ENCODE assay signal across 43 cellular contexts in genomic region chr6:25815194-25815593, GRCh38. TPM values are rescaled to one million over a fixed set of nuclear protein-coding genes. Genes with fewer than 3 reads are reported as not detected.
"Had no signal": no experiment of that assay in that cellular context is flagged by ENCODE, and none has a peak within 500 bp of the region (broad histone marks: within the 10 kb centered on the region; RNA-seq: fewer than 3 reads in every experiment).

No MANE protein-coding gene starts in this region.

- H3K4me3 ChIP-seq: adrenal gland, ascending aorta, body of pancreas, breast epithelium, cardiac muscle cell had no signal

- H3K27ac Mint-ChIP-seq: activated naive CD4-positive, alpha-beta T cell treated with anti-CD3 and anti-CD28 coated beads for 36 hours; activated naive CD4-positive, alpha-beta T cell treated with anti-CD3 and anti-CD28 coated beads, Interleukin-2, amount 10 ng/mL, durations not matched to agents 7 days and 5 days; activated naive CD8-positive, alpha-beta T cell; activated naive CD8-positive, alpha-beta T cell treated with anti-CD3 and anti-CD28 coated beads for 36 hours; activated naive CD8-positive, alpha-beta T cell treated with anti-CD3 and anti-CD28 coated beads, Interleukin-2, amount 10 ng/mL, durations not matched to agents 7 days and 5 days; activated naive CD8-positive, alpha-beta T cell treated with anti-CD3 and anti-CD28 coated beads, Interleukin-2, amount 50 U/mL, for 24 hours; activated T-cell treated with anti-CD3 and anti-CD28 coated beads, Interleukin-2, amount 50 U/mL, for 72 hours; activated T-helper 1 cell treated with anti-CD3 and anti-CD28 coated beads, Interleukin-12 subunit alpha, Interleukin-12 subunit beta, Interleukin-2, Interleukin-4 antibody, amounts not matched to agents 30 ng/mL and 10 ng/mL and 1 ng/mL, durations not matched to agents 14 hours and 24 hours and 36 hours; activated T-helper 17 cell treated with anti-CD3 and anti-CD28 coated beads, Interleukin-2, amount 50 U/mL, for 72 hours; activated T-helper 2 cell treated with anti-CD3 and anti-CD28 coated beads, Interferon-gamma antibody, Interleukin-2, Interleukin-4, amounts not matched to agents 10 μg/mL and 5 μg/mL and 100 μg/mL, durations not matched to agents 14 hours and 24 hours and 36 hours; brain had no signal

- H3K27me3 ChIP-seq: adrenal gland, ascending aorta, body of pancreas, brain microvascular endothelial cell, breast epithelium, cardiac muscle cell had no signal

- H3K36me3 Mint-ChIP-seq: activated naive CD4-positive, alpha-beta T cell treated with anti-CD3 and anti-CD28 coated beads, Interleukin-2, amount 10 ng/mL, durations not matched to agents 7 days and 5 days; activated naive CD4-positive, alpha-beta T cell treated with anti-CD3 and anti-CD28 coated beads, Interleukin-2, amount 50 U/mL, for 24 hours; activated naive CD8-positive, alpha-beta T cell; activated naive CD8-positive, alpha-beta T cell treated with anti-CD3 and anti-CD28 coated beads for 36 hours; activated naive CD8-positive, alpha-beta T cell treated with anti-CD3 and anti-CD28 coated beads, Interleukin-2, amount 10 ng/mL, durations not matched to agents 7 days and 5 days; brain had no signal

- ATAC-seq: activated naive CD4-positive, alpha-beta T cell treated with anti-CD3 and anti-CD28 coated beads, Interleukin-2, amount 50 U/mL, for 72 hours; activated naive CD8-positive, alpha-beta T cell treated with anti-CD3 and anti-CD28 coated beads, Interleukin-2, amount 50 U/mL, for 24 hours; activated T-cell treated with anti-CD3 and anti-CD28 coated beads, Interleukin-2, amount 50 U/mL, for 4 hours; activated T-cell treated with anti-CD3 and anti-CD28 coated beads, Interleukin-2, amount 50 U/mL, for 72 hours; activated T-helper 17 cell treated with anti-CD3 and anti-CD28 coated beads, Interleukin-2, amount 50 U/mL, for 72 hours; body of pancreas had no signal

- H3K27ac ChIP-seq: adrenal gland, ascending aorta, body of pancreas, brain microvascular endothelial cell, breast epithelium, cardiac muscle cell had no signal

- H3K4me1 Mint-ChIP-seq: activated naive CD4-positive, alpha-beta T cell treated with anti-CD3 and anti-CD28 coated beads, Interleukin-2, amount 10 ng/mL, durations not matched to agents 7 days and 5 days; activated naive CD4-positive, alpha-beta T cell treated with anti-CD3 and anti-CD28 coated beads, Interleukin-2, amount 50 U/mL, for 24 hours; activated naive CD8-positive, alpha-beta T cell treated with anti-CD3 and anti-CD28 coated beads for 36 hours; activated naive CD8-positive, alpha-beta T cell treated with anti-CD3 and anti-CD28 coated beads, Interleukin-2, amount 10 ng/mL, durations not matched to agents 7 days and 5 days; activated naive CD8-positive, alpha-beta T cell treated with anti-CD3 and anti-CD28 coated beads, Interleukin-2, amount 50 U/mL, for 24 hours; activated T-helper 17 cell treated with anti-CD3 and anti-CD28 coated beads, Interleukin-2, amount 50 U/mL, for 72 hours; brain; central memory CD8-positive, alpha-beta T cell had no signal

- H3K9me3 Mint-ChIP-seq: activated naive CD4-positive, alpha-beta T cell treated with anti-CD3 and anti-CD28 coated beads for 36 hours; activated naive CD4-positive, alpha-beta T cell treated with anti-CD3 and anti-CD28 coated beads, Interleukin-2, amount 10 ng/mL, durations not matched to agents 7 days and 5 days; activated naive CD4-positive, alpha-beta T cell treated with anti-CD3 and anti-CD28 coated beads, Interleukin-2, amount 50 U/mL, for 24 hours; activated naive CD8-positive, alpha-beta T cell treated with anti-CD3 and anti-CD28 coated beads, Interleukin-2, amount 50 U/mL, for 24 hours; activated T-helper 1 cell treated with anti-CD3 and anti-CD28 coated beads, Interleukin-12 subunit alpha, Interleukin-12 subunit beta, Interleukin-2, Interleukin-4 antibody, amounts not matched to agents 30 ng/mL and 10 ng/mL and 1 ng/mL, durations not matched to agents 14 hours and 24 hours and 36 hours; activated T-helper 17 cell treated with anti-CD3 and anti-CD28 coated beads, Interleukin-2, amount 50 U/mL, for 72 hours; activated T-helper 2 cell treated with anti-CD3 and anti-CD28 coated beads, Interferon-gamma antibody, Interleukin-2, Interleukin-4, amounts not matched to agents 10 μg/mL and 5 μg/mL and 100 μg/mL, durations not matched to agents 14 hours and 24 hours and 36 hours had no signal

- H3K36me3 ChIP-seq: adrenal gland, ascending aorta, brain microvascular endothelial cell, breast epithelium, cardiac muscle cell had no signal

- DNase-seq: activated effector memory CD4-positive, alpha-beta T cell treated with anti-CD3 and anti-CD28 coated beads, Interleukin-2, amount 50 U/mL, for 16 hours; activated effector memory CD4-positive, alpha-beta T cell treated with Interleukin-2 at 50 U/mL for 16 hours; activated gamma-delta T cell; activated gamma-delta T cell treated with Interleukin-2 at 50 U/mL for 16 hours; activated naive CD4-positive, alpha-beta T cell; activated naive CD4-positive, alpha-beta T cell treated with anti-CD3 and anti-CD28 coated beads for 36 hours; activated naive CD4-positive, alpha-beta T cell treated with anti-CD3 and anti-CD28 coated beads, Interleukin-2, amount 10 ng/mL, durations not matched to agents 7 days and 5 days; activated naive CD4-positive, alpha-beta T cell treated with anti-CD3 and anti-CD28 coated beads, Interleukin-2, amount 50 U/mL, for 16 hours; activated naive CD4-positive, alpha-beta T cell treated with Interleukin-2 at 50 U/mL for 16 hours; activated naive CD8-positive, alpha-beta T cell treated with anti-CD3 and anti-CD28 coated beads for 36 hours; activated naive CD8-positive, alpha-beta T cell treated with anti-CD3 and anti-CD28 coated beads, Interleukin-2, amount 10 ng/mL, durations not matched to agents 7 days and 5 days; activated naive CD8-positive, alpha-beta T cell treated with anti-CD3 and anti-CD28 coated beads, Interleukin-2, amount 50 U/mL, for 24 hours; activated T-cell treated with anti-CD3 and anti-CD28 coated beads, Interleukin-2, amount 50 U/mL, for 4 hours; activated T-cell treated with anti-CD3 and anti-CD28 coated beads, Interleukin-2, amount 50 U/mL, for 48 hours; activated T-cell treated with anti-CD3 and anti-CD28 coated beads, Interleukin-2, amount 50 U/mL, for 72 hours; adrenal gland; amniotic stem cell; amygdala; anterior cingulate cortex; aorta; body of pancreas; brain microvascular endothelial cell; caudate nucleus; central memory CD4-positive, alpha-beta T cell; cerebellar nuclear complex had no signal

- H3K4me1 ChIP-seq: adrenal gland, ascending aorta, body of pancreas, breast epithelium had no signal

- H3K4me3 Mint-ChIP-seq: activated naive CD4-positive, alpha-beta T cell treated with anti-CD3 and anti-CD28 coated beads for 36 hours; activated naive CD4-positive, alpha-beta T cell treated with anti-CD3 and anti-CD28 coated beads, Interleukin-2, amount 10 ng/mL, durations not matched to agents 7 days and 5 days; activated naive CD4-positive, alpha-beta T cell treated with anti-CD3 and anti-CD28 coated beads, Interleukin-2, amount 50 U/mL, for 24 hours; activated naive CD8-positive, alpha-beta T cell; activated naive CD8-positive, alpha-beta T cell treated with anti-CD3 and anti-CD28 coated beads for 36 hours; activated naive CD8-positive, alpha-beta T cell treated with anti-CD3 and anti-CD28 coated beads, Interleukin-2, amount 10 ng/mL, durations not matched to agents 7 days and 5 days; activated naive CD8-positive, alpha-beta T cell treated with anti-CD3 and anti-CD28 coated beads, Interleukin-2, amount 50 U/mL, for 24 hours; activated T-cell treated with anti-CD3 and anti-CD28 coated beads, Interleukin-2, amount 50 U/mL, for 4 hours; activated T-cell treated with anti-CD3 and anti-CD28 coated beads, Interleukin-2, amount 50 U/mL, for 72 hours; activated T-helper 1 cell treated with anti-CD3 and anti-CD28 coated beads, Interleukin-12 subunit alpha, Interleukin-12 subunit beta, Interleukin-2, Interleukin-4 antibody, amounts not matched to agents 30 ng/mL and 10 ng/mL and 1 ng/mL, durations not matched to agents 14 hours and 24 hours and 36 hours; activated T-helper 17 cell treated with anti-CD3 and anti-CD28 coated beads, Interleukin-2, amount 50 U/mL, for 72 hours; brain; central memory CD8-positive, alpha-beta T cell had no signal

- FAIRE-seq: astrocyte, bronchial epithelial cell, colon had no signal

- H3K9me3 ChIP-seq: adrenal gland, body of pancreas, breast epithelium had no signal

RNA-seq across cellular contexts. Expression of gene SLC17A1, which starts 16.7 kb away (rescaled TPM):
- total RNA-seq: activated naive CD4-positive, alpha-beta T cell treated with anti-CD3 and anti-CD28 coated beads for 36 hours; activated naive CD8-positive, alpha-beta T cell treated with anti-CD3 and anti-CD28 coated beads for 36 hours; activated naive CD8-positive, alpha-beta T cell treated with anti-CD3 and anti-CD28 coated beads, Interleukin-2, amount 10 ng/mL, durations not matched to agents 7 days and 5 days; activated T-cell treated with anti-CD3 and anti-CD28 coated beads, Interleukin-2, amount 50 U/mL, for 4 hours; activated T-helper 1 cell treated with anti-CD3 and anti-CD28 coated beads, Interleukin-12 subunit alpha, Interleukin-12 subunit beta, Interleukin-2, Interleukin-4 antibody, amounts not matched to agents 30 ng/mL and 10 ng/mL and 1 ng/mL, durations not matched to agents 14 hours and 24 hours and 36 hours; activated T-helper 17 cell treated with anti-CD3 and anti-CD28 coated beads, Interleukin-2, amount 50 U/mL, for 72 hours; aorta; ascending aorta; astrocyte; body of pancreas; breast epithelium; bronchial epithelial cell; cardiac muscle cell; cardiac septum; cerebellum; chondrocyte had no signal
- polyA plus RNA-seq: adipose tissue, aorta, cardiac muscle cell had no signal

RNA-seq across cellular contexts. Expression of gene SLC17A3, which starts 58.8 kb away (rescaled TPM):
- total RNA-seq: activated naive CD4-positive, alpha-beta T cell treated with anti-CD3 and anti-CD28 coated beads for 36 hours; activated naive CD8-positive, alpha-beta T cell treated with anti-CD3 and anti-CD28 coated beads for 36 hours; aorta; ascending aorta; astrocyte; body of pancreas; breast epithelium; bronchial epithelial cell; cardiac muscle cell; cardiac septum; cerebellum; chondrocyte had no signal
- polyA plus RNA-seq: adipose tissue, aorta, cardiac muscle cell had no signal
